Comparison of ENCODE assay signal across 25 cellular contexts in the genomic region with DNA sequence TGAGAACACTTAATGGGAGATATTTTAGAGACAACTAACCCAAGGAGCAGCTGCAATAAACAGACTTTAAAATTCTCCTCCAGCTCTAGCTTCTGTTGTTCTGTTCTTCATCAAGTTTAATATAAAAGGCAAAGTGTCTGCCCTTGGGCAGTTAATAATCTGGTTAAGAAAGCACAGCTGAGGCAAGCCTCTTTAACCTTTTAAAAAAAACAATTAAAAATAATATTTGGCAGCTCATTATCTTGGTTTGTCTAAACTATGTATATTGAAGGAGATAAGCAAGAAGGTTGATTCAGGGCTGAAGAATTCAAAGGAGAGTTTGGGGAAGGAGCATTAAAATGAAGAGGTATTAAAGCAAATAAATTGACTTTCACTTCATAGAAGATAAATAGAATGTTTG.
"Had no signal": no experiment of that assay in that cellular context is flagged by ENCODE, and none has a peak within 500 bp of the region (broad histone marks: within the 10 kb centered on the region; RNA-seq: fewer than 3 reads in every experiment).

No MANE protein-coding gene starts in this region.

- H3K4me1 Mint-ChIP-seq: activated CD4-positive, alpha-beta memory T cell treated with anti-CD3 and anti-CD28 coated beads, Interleukin-2, amount 10 ng/mL, durations not matched to agents 7 days and 5 days; activated CD4-positive, alpha-beta T cell treated with anti-CD3 and anti-CD28 coated beads, Interleukin-2, amount 10 ng/mL, durations not matched to agents 7 days and 5 days; activated naive CD4-positive, alpha-beta T cell treated with anti-CD3 and anti-CD28 coated beads, Interleukin-2, amount 10 ng/mL, durations not matched to agents 7 days and 5 days; central memory CD8-positive, alpha-beta T cell; naive thymus-derived CD4-positive, alpha-beta T cell; stimulated activated naive B cell treated with anti-CD40 and anti-IgM and Interleukin-4, amounts not matched to agents 10 μg/mL and 1 μg/mL and 100 μg/mL, for 72 hours had no signal

- H3K9me3 Mint-ChIP-seq: central memory CD8-positive, alpha-beta T cell had no signal

- DNase-seq: activated CD4-positive, alpha-beta memory T cell treated with anti-CD3 and anti-CD28 coated beads, Interleukin-2, amount 10 ng/mL, durations not matched to agents 7 days and 5 days; activated CD4-positive, alpha-beta T cell treated with anti-CD3 and anti-CD28 coated beads for 1 hour; activated CD4-positive, alpha-beta T cell treated with anti-CD3 and anti-CD28 coated beads, Interleukin-2, amount 10 ng/mL, durations not matched to agents 7 days and 5 days; activated CD8-positive, alpha-beta memory T cell treated with anti-CD3 and anti-CD28 coated beads, Interleukin-2, amount 50 U/mL, for 48 hours; activated gamma-delta T cell; activated naive CD4-positive, alpha-beta T cell treated with anti-CD3 and anti-CD28 coated beads, Interleukin-2, amount 10 ng/mL, durations not matched to agents 7 days and 5 days; activated naive CD8-positive, alpha-beta T cell treated with anti-CD3 and anti-CD28 coated beads, Interleukin-2, amount 10 ng/mL, durations not matched to agents 7 days and 5 days; activated T-cell treated with anti-CD3 and anti-CD28 coated beads, Interleukin-2, amount 50 U/mL, for 24 hours; amygdala; dermis blood vessel endothelial cell; effector CD4-positive, alpha-beta T cell; foreskin melanocyte; left ventricle myocardium inferior; naive thymus-derived CD4-positive, alpha-beta T cell; posterior cingulate gyrus; right cardiac atrium; stimulated activated CD4-positive, alpha-beta T cell treated with anti-CD3 and anti-CD28 coated beads, Interleukin-15, amount 100 ng/mL, for 24 hours; stimulated activated CD4-positive, alpha-beta T cell treated with anti-CD3 and anti-CD28 coated beads, Interleukin-2, amount 100 ng/mL, for 24 hours; stimulated activated naive B cell treated with anti-CD40 and anti-IgM and Interleukin-4, amounts not matched to agents 10 μg/mL and 1 μg/mL and 100 μg/mL, for 72 hours; stomach; thyroid gland; upper lobe of left lung had no signal

- H3K4me3 Mint-ChIP-seq: activated CD4-positive, alpha-beta memory T cell treated with anti-CD3 and anti-CD28 coated beads, Interleukin-2, amount 10 ng/mL, durations not matched to agents 7 days and 5 days; activated CD4-positive, alpha-beta T cell treated with anti-CD3 and anti-CD28 coated beads, Interleukin-2, amount 10 ng/mL, durations not matched to agents 7 days and 5 days; activated naive CD4-positive, alpha-beta T cell treated with anti-CD3 and anti-CD28 coated beads, Interleukin-2, amount 10 ng/mL, durations not matched to agents 7 days and 5 days; activated naive CD8-positive, alpha-beta T cell treated with anti-CD3 and anti-CD28 coated beads, Interleukin-2, amount 10 ng/mL, durations not matched to agents 7 days and 5 days; activated T-cell treated with anti-CD3 and anti-CD28 coated beads, Interleukin-2, amount 50 U/mL, for 24 hours; central memory CD8-positive, alpha-beta T cell; naive thymus-derived CD4-positive, alpha-beta T cell; stimulated activated naive B cell treated with anti-CD40 and anti-IgM and Interleukin-4, amounts not matched to agents 10 μg/mL and 1 μg/mL and 100 μg/mL, for 72 hours had no signal

- H3K27ac ChIP-seq: left ventricle myocardium inferior, stomach, thyroid gland, upper lobe of left lung, vagina had no signal

- H3K4me3 ChIP-seq: left ventricle myocardium inferior, lung, stomach, thyroid gland, upper lobe of left lung, vagina had no signal

- H3K9me3 ChIP-seq: thyroid gland had no signal

- H3K27me3 ChIP-seq: stomach, thyroid gland, upper lobe of left lung, vagina had no signal

- H3K27me3 Mint-ChIP-seq: activated CD4-positive, alpha-beta memory T cell treated with anti-CD3 and anti-CD28 coated beads, Interleukin-2, amount 10 ng/mL, durations not matched to agents 7 days and 5 days; activated T-cell treated with anti-CD3 and anti-CD28 coated beads, Interleukin-2, amount 50 U/mL, for 24 hours; central memory CD8-positive, alpha-beta T cell had no signal

- H3K27ac Mint-ChIP-seq: activated CD4-positive, alpha-beta memory T cell treated with anti-CD3 and anti-CD28 coated beads, Interleukin-2, amount 10 ng/mL, durations not matched to agents 7 days and 5 days; activated CD4-positive, alpha-beta T cell treated with anti-CD3 and anti-CD28 coated beads, Interleukin-2, amount 10 ng/mL, durations not matched to agents 7 days and 5 days; activated naive CD4-positive, alpha-beta T cell treated with anti-CD3 and anti-CD28 coated beads, Interleukin-2, amount 10 ng/mL, durations not matched to agents 7 days and 5 days; activated naive CD8-positive, alpha-beta T cell treated with anti-CD3 and anti-CD28 coated beads, Interleukin-2, amount 10 ng/mL, durations not matched to agents 7 days and 5 days; activated T-cell treated with anti-CD3 and anti-CD28 coated beads, Interleukin-2, amount 50 U/mL, for 24 hours; naive thymus-derived CD4-positive, alpha-beta T cell; stimulated activated naive B cell treated with anti-CD40 and anti-IgM and Interleukin-4, amounts not matched to agents 10 μg/mL and 1 μg/mL and 100 μg/mL, for 72 hours had no signal

- H3K36me3 Mint-ChIP-seq: activated naive CD4-positive, alpha-beta T cell treated with anti-CD3 and anti-CD28 coated beads, Interleukin-2, amount 10 ng/mL, durations not matched to agents 7 days and 5 days had no signal

- H3K4me1 ChIP-seq: thyroid gland, vagina had no signal
